ENCODE assay signal across 1 cellular context in the genomic region with DNA sequence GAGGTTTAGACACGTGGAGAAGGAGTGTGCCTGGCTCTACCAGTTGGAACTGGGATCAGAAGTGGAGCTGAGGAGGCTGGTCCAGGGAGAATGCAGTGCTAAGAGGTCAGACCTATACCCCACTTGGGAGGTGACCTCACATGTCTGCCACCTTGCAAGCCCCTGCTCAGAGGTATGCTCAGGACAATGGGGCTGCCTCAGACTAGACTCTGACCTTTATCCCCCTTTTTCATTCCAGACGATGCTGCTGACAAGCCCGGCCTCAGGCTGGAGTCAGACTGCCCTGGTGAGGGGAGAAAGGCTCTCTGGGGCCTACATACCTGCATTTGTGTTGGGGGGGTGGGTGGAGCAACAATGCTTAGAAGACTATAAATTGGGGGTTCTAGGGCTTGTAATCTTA.
TF ChIP-seq lines count a peak whose summit lies in the region.

No MANE protein-coding gene starts in this region.

TF ChIP-seq in H1, 55 proteins besides CTCF, POLR2A, EP300 and RAD21:
- TF ChIP-seq GTF2F1 (IDR thresholded peaks at IDR 0.05; ENCODE audit: borderline replicate concordance, low read depth, low read length) (no peak), BRCA1 (IDR thresholded peaks at IDR 0.05; ENCODE audit: low read depth, low read length) (no peak), CREB1 (IDR thresholded peaks at IDR 0.05) (no peak), SP2 (IDR thresholded peaks at IDR 0.05; ENCODE audit: low read length) (no peak), YY1 (IDR thresholded peaks at IDR 0.05; ENCODE audit: low read depth, low read length) (no peak), FOSL1 (IDR thresholded peaks at IDR 0.05; ENCODE audit: insufficient read depth, low read depth, low read length) (no peak), POLR2AphosphoS5 (IDR thresholded peaks at IDR 0.05; ENCODE audit: low read depth, low read length) (no peak), MAFK (IDR thresholded peaks at IDR 0.05; ENCODE audit: low read depth, low read length) (no peak), TCF12 (IDR thresholded peaks at IDR 0.05; ENCODE audit: low read depth, low read length) (no peak), TBP (IDR thresholded peaks at IDR 0.05; ENCODE audit: low read depth, low read length) (no peak), TAF7 (optimal IDR thresholded peaks at IDR 0.05; ENCODE audit: borderline replicate concordance, low read depth, low read length) (no peak), JUND (IDR thresholded peaks at IDR 0.05; ENCODE audit: low read length) (no peak), SP4 (IDR thresholded peaks at IDR 0.05; ENCODE audit: low read length) (no peak), BACH1 (IDR thresholded peaks at IDR 0.05; ENCODE audit: low read length) (no peak), CEBPB (IDR thresholded peaks at IDR 0.05; ENCODE audit: low read depth, low read length) (no peak)
- TF ChIP-seq, protein P1, sequence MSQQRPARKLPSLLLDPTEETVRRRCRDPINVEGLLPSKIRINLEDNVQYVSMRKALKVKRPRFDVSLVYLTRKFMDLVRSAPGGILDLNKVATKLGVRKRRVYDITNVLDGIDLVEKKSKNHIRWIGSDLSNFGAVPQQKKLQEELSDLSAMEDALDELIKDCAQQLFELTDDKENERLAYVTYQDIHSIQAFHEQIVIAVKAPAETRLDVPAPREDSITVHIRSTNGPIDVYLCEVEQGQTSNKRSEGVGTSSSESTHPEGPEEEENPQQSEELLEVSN (IDR thresholded peaks at IDR 0.05), result no peak
- TF ChIP-seq, protein P2, sequence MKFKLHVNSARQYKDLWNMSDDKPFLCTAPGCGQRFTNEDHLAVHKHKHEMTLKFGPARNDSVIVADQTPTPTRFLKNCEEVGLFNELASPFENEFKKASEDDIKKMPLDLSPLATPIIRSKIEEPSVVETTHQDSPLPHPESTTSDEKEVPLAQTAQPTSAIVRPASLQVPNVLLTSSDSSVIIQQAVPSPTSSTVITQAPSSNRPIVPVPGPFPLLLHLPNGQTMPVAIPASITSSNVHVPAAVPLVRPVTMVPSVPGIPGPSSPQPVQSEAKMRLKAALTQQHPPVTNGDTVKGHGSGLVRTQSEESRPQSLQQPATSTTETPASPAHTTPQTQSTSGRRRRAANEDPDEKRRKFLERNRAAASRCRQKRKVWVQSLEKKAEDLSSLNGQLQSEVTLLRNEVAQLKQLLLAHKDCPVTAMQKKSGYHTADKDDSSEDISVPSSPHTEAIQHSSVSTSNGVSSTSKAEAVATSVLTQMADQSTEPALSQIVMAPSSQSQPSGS (IDR thresholded peaks at IDR 0.05; ENCODE audit: low read length), result no peak
